In genomic region chr17:82881900-82882714, GRCh38 we compare ENCODE assay signal across 1 cellular context.
A peak's percentile ranks its signal among the peaks of the same experiment; 100 is the strongest.
TF ChIP-seq lines count a peak whose summit lies in the region.

No MANE protein-coding gene starts in this region.

TF ChIP-seq in K562, 482 proteins besides CTCF, POLR2A, EP300 and RAD21 (continued from another document):
- TF ChIP-seq, protein P1, sequence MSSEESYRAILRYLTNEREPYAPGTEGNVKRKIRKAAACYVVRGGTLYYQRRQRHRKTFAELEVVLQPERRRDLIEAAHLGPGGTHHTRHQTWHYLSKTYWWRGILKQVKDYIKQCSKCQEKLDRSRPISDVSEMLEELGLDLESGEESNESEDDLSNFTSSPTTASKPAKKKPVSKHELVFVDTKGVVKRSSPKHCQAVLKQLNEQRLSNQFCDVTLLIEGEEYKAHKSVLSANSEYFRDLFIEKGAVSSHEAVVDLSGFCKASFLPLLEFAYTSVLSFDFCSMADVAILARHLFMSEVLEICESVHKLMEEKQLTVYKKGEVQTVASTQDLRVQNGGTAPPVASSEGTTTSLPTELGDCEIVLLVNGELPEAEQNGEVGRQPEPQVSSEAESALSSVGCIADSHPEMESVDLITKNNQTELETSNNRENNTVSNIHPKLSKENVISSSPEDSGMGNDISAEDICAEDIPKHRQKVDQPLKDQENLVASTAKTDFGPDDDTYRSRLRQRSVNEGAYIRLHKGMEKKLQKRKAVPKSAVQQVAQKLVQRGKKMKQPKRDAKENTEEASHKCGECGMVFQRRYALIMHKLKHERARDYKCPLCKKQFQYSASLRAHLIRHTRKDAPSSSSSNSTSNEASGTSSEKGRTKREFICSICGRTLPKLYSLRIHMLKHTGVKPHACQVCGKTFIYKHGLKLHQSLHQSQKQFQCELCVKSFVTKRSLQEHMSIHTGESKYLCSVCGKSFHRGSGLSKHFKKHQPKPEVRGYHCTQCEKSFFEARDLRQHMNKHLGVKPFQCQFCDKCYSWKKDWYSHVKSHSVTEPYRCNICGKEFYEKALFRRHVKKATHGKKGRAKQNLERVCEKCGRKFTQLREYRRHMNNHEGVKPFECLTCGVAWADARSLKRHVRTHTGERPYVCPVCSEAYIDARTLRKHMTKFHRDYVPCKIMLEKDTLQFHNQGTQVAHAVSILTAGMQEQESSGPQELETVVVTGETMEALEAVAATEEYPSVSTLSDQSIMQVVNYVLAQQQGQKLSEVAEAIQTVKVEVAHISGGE (CRISPR knock-in tag; IDR thresholded peaks at IDR 0.05) = 0 out of 6 replicates have a peak, but pooled peaks of 1 of the 3 experiments have one; percentile 32
- TF ChIP-seq CREB3 (tag; conservative IDR thresholded peaks at IDR 0.05; ENCODE audit: low read depth) = no peak
- TF ChIP-seq DMBX1 (CRISPR knock-in tag; IDR thresholded peaks at IDR 0.05; ENCODE audit: borderline replicate concordance) = peak; percentile 70; the same call in 1 of the 2 replicates
- no peak for TF ChIP-seq POLR2H (tag; IDR thresholded peaks at IDR 0.05; ENCODE audit: low read depth)
- TF ChIP-seq ZNF354B (CRISPR knock-in tag; IDR thresholded peaks at IDR 0.05) = no peak
- TF ChIP-seq TEAD4 (IDR thresholded peaks at IDR 0.05; ENCODE audit: low read length) = no peak
- no peak for TF ChIP-seq TEAD4 (CRISPR knock-in tag; IDR thresholded peaks at IDR 0.05; ENCODE audit: borderline replicate concordance)
- no peak for TF ChIP-seq HEY1 (CRISPR knock-in tag; IDR thresholded peaks at IDR 0.05; ENCODE audit: borderline replicate concordance)
- no peak for TF ChIP-seq SNRNP70 (optimal IDR thresholded peaks at IDR 0.05; ENCODE audit: low read depth, low read length)
- no peak for TF ChIP-seq TBP (optimal IDR thresholded peaks at IDR 0.05; ENCODE audit: low read depth, low read length)
- no peak for TF ChIP-seq NR4A1 (CRISPR knock-in tag; IDR thresholded peaks at IDR 0.05)
- TF ChIP-seq NR4A1 (tag; IDR thresholded peaks at IDR 0.05) = 0 out of 2 replicates have a peak, but pooled peaks have one; percentile 29
- TF ChIP-seq GTF2F1 (IDR thresholded peaks at IDR 0.05; ENCODE audit: low read depth, low read length) = no peak
- TF ChIP-seq, protein P2, sequence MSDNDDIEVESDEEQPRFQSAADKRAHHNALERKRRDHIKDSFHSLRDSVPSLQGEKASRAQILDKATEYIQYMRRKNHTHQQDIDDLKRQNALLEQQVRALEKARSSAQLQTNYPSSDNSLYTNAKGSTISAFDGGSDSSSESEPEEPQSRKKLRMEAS (CRISPR knock-in tag; IDR thresholded peaks at IDR 0.05) = no peak
- peak; percentile 72; the same call in 1 of the 2 replicates for TF ChIP-seq ZNF449 (CRISPR knock-in tag; IDR thresholded peaks at IDR 0.05)
- TF ChIP-seq, protein P3, sequence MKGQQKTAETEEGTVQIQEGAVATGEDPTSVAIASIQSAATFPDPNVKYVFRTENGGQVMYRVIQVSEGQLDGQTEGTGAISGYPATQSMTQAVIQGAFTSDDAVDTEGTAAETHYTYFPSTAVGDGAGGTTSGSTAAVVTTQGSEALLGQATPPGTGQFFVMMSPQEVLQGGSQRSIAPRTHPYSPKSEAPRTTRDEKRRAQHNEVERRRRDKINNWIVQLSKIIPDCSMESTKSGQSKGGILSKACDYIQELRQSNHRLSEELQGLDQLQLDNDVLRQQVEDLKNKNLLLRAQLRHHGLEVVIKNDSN (CRISPR knock-in tag; IDR thresholded peaks at IDR 0.05) = peak; percentile 63
- peak; percentile 32 for TF ChIP-seq TFE3 (CRISPR knock-in tag; IDR thresholded peaks at IDR 0.05)
- TF ChIP-seq ETV6 (IDR thresholded peaks at IDR 0.05; ENCODE audit: borderline replicate concordance in 1 of 2, low read depth in 2 of 2, low read length in 1 of 2) = no peak
- TF ChIP-seq ETV6 (CRISPR knock-in tag; IDR thresholded peaks at IDR 0.05; ENCODE audit: borderline replicate concordance) = no peak
- TF ChIP-seq SMAD4 (CRISPR knock-in tag; conservative IDR thresholded peaks at IDR 0.05) = 0 out of 2 replicates have a peak, but pooled peaks have one; percentile 19
- no peak for TF ChIP-seq MCM2 (IDR thresholded peaks at IDR 0.05; ENCODE audit: low read depth)
- TF ChIP-seq ZNF561 (CRISPR knock-in tag; conservative IDR thresholded peaks at IDR 0.05) = no peak
- 0 out of 2 replicates have a peak, but pooled peaks have one; percentile 17 for TF ChIP-seq ZNF75A (CRISPR knock-in tag; IDR thresholded peaks at IDR 0.05)
- TF ChIP-seq MAFG (tag; conservative IDR thresholded peaks at IDR 0.05) = no peak
- TF ChIP-seq SMARCA4 (IDR thresholded peaks at IDR 0.05) = no peak
- peak; percentile 81; the same call in 1 of the 2 replicates for TF ChIP-seq ZNF583 (CRISPR knock-in tag; IDR thresholded peaks at IDR 0.05)
- no peak for TF ChIP-seq HMG20B (CRISPR knock-in tag; IDR thresholded peaks at IDR 0.05)
- TF ChIP-seq CXXC5 (CRISPR knock-in tag; IDR thresholded peaks at IDR 0.05) = peak; percentile 41; the same call in 1 of the 2 replicates
- no peak for TF ChIP-seq RBFOX2 (IDR thresholded peaks at IDR 0.05; ENCODE audit: low read depth, low read length)
- TF ChIP-seq MGA (IDR thresholded peaks at IDR 0.05) = peak; percentile 60; the same call in 1 of the 2 replicates
- TF ChIP-seq HNRNPLL (IDR thresholded peaks at IDR 0.05; ENCODE audit: low read depth, low read length, poor library complexity, severe bottlenecking) = no peak
- no peak for TF ChIP-seq RFX7 (CRISPR knock-in tag; IDR thresholded peaks at IDR 0.05)
- TF ChIP-seq, protein P4, sequence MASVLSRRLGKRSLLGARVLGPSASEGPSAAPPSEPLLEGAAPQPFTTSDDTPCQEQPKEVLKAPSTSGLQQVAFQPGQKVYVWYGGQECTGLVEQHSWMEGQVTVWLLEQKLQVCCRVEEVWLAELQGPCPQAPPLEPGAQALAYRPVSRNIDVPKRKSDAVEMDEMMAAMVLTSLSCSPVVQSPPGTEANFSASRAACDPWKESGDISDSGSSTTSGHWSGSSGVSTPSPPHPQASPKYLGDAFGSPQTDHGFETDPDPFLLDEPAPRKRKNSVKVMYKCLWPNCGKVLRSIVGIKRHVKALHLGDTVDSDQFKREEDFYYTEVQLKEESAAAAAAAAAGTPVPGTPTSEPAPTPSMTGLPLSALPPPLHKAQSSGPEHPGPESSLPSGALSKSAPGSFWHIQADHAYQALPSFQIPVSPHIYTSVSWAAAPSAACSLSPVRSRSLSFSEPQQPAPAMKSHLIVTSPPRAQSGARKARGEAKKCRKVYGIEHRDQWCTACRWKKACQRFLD (CRISPR knock-in tag; IDR thresholded peaks at IDR 0.05) = 0 out of 2 replicates have a peak, but pooled peaks have one; percentile 24
- peak; percentile 57; the same call in 1 of the 2 replicates for TF ChIP-seq FOXJ2 (tag; IDR thresholded peaks at IDR 0.05)
- TF ChIP-seq CC2D1A (IDR thresholded peaks at IDR 0.05) = no peak
- TF ChIP-seq GTF2B (IDR thresholded peaks at IDR 0.05; ENCODE audit: extremely low read depth, insufficient read length) = no peak
- TF ChIP-seq MECOM (CRISPR knock-in tag; IDR thresholded peaks at IDR 0.05) = no peak
- TF ChIP-seq SP1 (CRISPR knock-in tag; IDR thresholded peaks at IDR 0.05) = no peak
- TF ChIP-seq TSC22D4 (tag; IDR thresholded peaks at IDR 0.05) = no peak
- TF ChIP-seq SRSF7 (optimal IDR thresholded peaks at IDR 0.05; ENCODE audit: low read depth, low read length) = no peak
- TF ChIP-seq HDAC6 (IDR thresholded peaks at IDR 0.05; ENCODE audit: low read depth, low read length) = no peak
